In genomic region chr10:15141136-15142067, GRCh38 we compare ENCODE assay signal across 7 cellular contexts. TPM values are rescaled to one million over a fixed set of nuclear protein-coding genes. Genes with fewer than 3 reads are reported as not detected.
DNase-seq lines count a peak whose midpoint lies in the region; ATAC-seq and TF ChIP-seq lines count a peak whose summit lies in the region.

No MANE protein-coding gene starts in this region.

- no peak for DNase-seq in HT-29 (ENCODE audit: low spot score)
- no peak for DNase-seq in NCI-H2196 treated with DMSO at 0.1 percent for 48 hours (lab: John Stamatoyannopoulos, UW; ENCODE audit: unreplicated experiment)
- DNase-seq in cerebellar nuclear complex (lab: John Stamatoyannopoulos, UW) = no peak

- no peaks in the 10 kb centered on the region for H3K9me3 ChIP-seq in neural cell (ENCODE audit: low read length)

- no peak overlapping the region for H3K9ac ChIP-seq in neural cell (ENCODE audit: low read length)

- no peak for TF ChIP-seq RAD21 in neural cell (conservative IDR thresholded peaks at IDR 0.05)

- H4K20me1 ChIP-seq in neural cell (ENCODE audit: insufficient read depth) = no peaks in the 10 kb centered on the region

- no peak for TF ChIP-seq EP300 in neural cell (conservative IDR thresholded peaks at IDR 0.05; ENCODE audit: poor library complexity, severe bottlenecking)

- H3K4me2 ChIP-seq in neural cell (ENCODE audit: low read length) = no peak overlapping the region

- H3K36me3 ChIP-seq in neural cell (ENCODE audit: insufficient read depth, low read length) = no peaks in the 10 kb centered on the region

- no peaks in the 10 kb centered on the region for H3K9me2 ChIP-seq in neural cell (ENCODE audit: insufficient read depth, low read length)

- no peak for TF ChIP-seq CTCF in VCaP (conservative IDR thresholded peaks at IDR 0.05)
- TF ChIP-seq CTCF in neural cell (IDR thresholded peaks at IDR 0.05; ENCODE audit: poor library complexity, severe bottlenecking) = no peak

- H3K27me3 ChIP-seq in neural cell (ENCODE audit: insufficient read depth, low read depth, low read length) = no peaks in the 10 kb centered on the region

- no peaks in the 10 kb centered on the region for H3K79me2 ChIP-seq in neural cell (replicated peaks; ENCODE audit: insufficient read depth, low read length)

- ATAC-seq in GM19035 (IDR thresholded peaks at IDR 0.05; ENCODE audit: unreplicated experiment) (peak; percentile 96), HG02938 (IDR thresholded peaks at IDR 0.05; ENCODE audit: unreplicated experiment) (peak; percentile 76)

- H3K4me3 ChIP-seq in neural cell (ENCODE audit: low read length) = peak overlapping the region; percentile 44

- no peaks in the 10 kb centered on the region for H3F3A ChIP-seq in neural cell (ENCODE audit: insufficient read depth, low read length, poor library complexity, severe bottlenecking)

- H2AFZ ChIP-seq in neural cell (ENCODE audit: low read depth, low read length) = no peak overlapping the region

- H3K27ac ChIP-seq in VCaP (peak overlapping the region; percentile 97), neural cell (ENCODE audit: low read length) (no peak overlapping the region)

TF ChIP-seq in neural cell, 6 proteins besides CTCF, POLR2A, EP300 and RAD21:
- TF ChIP-seq POLR2AphosphoS5 (IDR thresholded peaks at IDR 0.05) (no peak), MXI1 (conservative IDR thresholded peaks at IDR 0.05; ENCODE audit: poor library complexity, severe bottlenecking) (no peak), SMC3 (conservative IDR thresholded peaks at IDR 0.05; ENCODE audit: poor library complexity) (no peak), REST (IDR thresholded peaks at IDR 0.05; ENCODE audit: borderline replicate concordance) (no peak), EZH2 (IDR thresholded peaks at IDR 0.05; ENCODE audit: borderline replicate concordance, insufficient read depth, low read length, poor library complexity, severe bottlenecking) (no peak), TAF1 (IDR thresholded peaks at IDR 0.05; ENCODE audit: low read depth) (no peak)

RNA-seq across cellular contexts. Expression of gene NMT2, which starts 27.1 kb away (rescaled TPM):
- polyA plus RNA-seq in neural cell = 17.7 and 24.6 TPM in 2 replicates
- polyA minus RNA-seq in neural cell = 29.5 and 31.0 TPM in 2 replicates
- total RNA-seq in HT-29 (2014; rRNA removed; shearing (Covaris generic)) = 3.9 and 4.4 TPM in 2 replicates

RNA-seq across cellular contexts. Expression of gene RPP38, which starts 44.2 kb away (rescaled TPM):
- 8.2 and 9.8 TPM in 2 replicates for polyA plus RNA-seq in neural cell
- polyA minus RNA-seq in neural cell = 11.1 and 13.1 TPM in 2 replicates
- 27.8 and 29.2 TPM in 2 replicates for total RNA-seq in HT-29 (2014; rRNA removed; shearing (Covaris generic))

RNA-seq across cellular contexts. Expression of gene ACBD7, which starts 52.8 kb away (rescaled TPM):
- polyA plus RNA-seq in neural cell = 3.3 and 7.8 TPM in 2 replicates
- 8.5 and 12.0 TPM in 2 replicates for polyA minus RNA-seq in neural cell
- total RNA-seq in HT-29 (2014; rRNA removed; shearing (Covaris generic)) = 5.9 and 7.4 TPM in 2 replicates
